Comparison of ENCODE assay signal across 9 cellular contexts in genomic region chr10:76036962-76037361, GRCh38.
"Had no signal": no experiment of that assay in that cellular context is flagged by ENCODE, and none has a peak within 500 bp of the region (broad histone marks: within the 10 kb centered on the region; RNA-seq: fewer than 3 reads in every experiment).

No MANE protein-coding gene starts in this region.

- H3K9me3 ChIP-seq: upper lobe of right lung had no signal

- H3K4me3 Mint-ChIP-seq: activated CD4-positive, alpha-beta T cell treated with anti-CD3 and anti-CD28 coated beads, Interleukin-2, amount 10 ng/mL, durations not matched to agents 24 days and 14 days; activated naive CD8-positive, alpha-beta T cell treated with anti-CD3 and anti-CD28 coated beads, Interleukin-2, amount 50 U/mL, for 24 hours; stimulated activated memory B cell treated with anti-CD40 and anti-IgM and Interleukin-4, amounts not matched to agents 10 μg/mL and 1 μg/mL and 100 μg/mL, for 72 hours had no signal

- H3K36me3 Mint-ChIP-seq: stimulated activated memory B cell treated with anti-CD40 and anti-IgM and Interleukin-4, amounts not matched to agents 10 μg/mL and 1 μg/mL and 100 μg/mL, for 72 hours had no signal

- ATAC-seq: activated naive CD8-positive, alpha-beta T cell treated with anti-CD3 and anti-CD28 coated beads, Interleukin-2, amount 50 U/mL, for 24 hours; stimulated activated memory B cell treated with anti-CD40 and anti-IgM and Interleukin-4, amounts not matched to agents 10 μg/mL and 1 μg/mL and 100 μg/mL, for 72 hours had no signal

- H3K36me3 ChIP-seq: upper lobe of right lung had no signal

- DNase-seq: central memory CD4-positive, alpha-beta T cell; cortex of kidney; effector CD8-positive, alpha-beta T cell had no signal

- H3K4me1 Mint-ChIP-seq: activated CD4-positive, alpha-beta T cell treated with anti-CD3 and anti-CD28 coated beads, Interleukin-2, amount 10 ng/mL, durations not matched to agents 24 days and 14 days; activated naive CD8-positive, alpha-beta T cell treated with anti-CD3 and anti-CD28 coated beads, Interleukin-2, amount 50 U/mL, for 24 hours; stimulated activated memory B cell treated with anti-CD40 and anti-IgM and Interleukin-4, amounts not matched to agents 10 μg/mL and 1 μg/mL and 100 μg/mL, for 72 hours had no signal

- H3K27ac ChIP-seq: left ventricle myocardium inferior, parathyroid adenoma, upper lobe of right lung had no signal

- H3K27me3 Mint-ChIP-seq: activated CD4-positive, alpha-beta T cell treated with anti-CD3 and anti-CD28 coated beads, Interleukin-2, amount 10 ng/mL, durations not matched to agents 24 days and 14 days had no signal

- H3K27ac Mint-ChIP-seq: activated CD4-positive, alpha-beta T cell treated with anti-CD3 and anti-CD28 coated beads, Interleukin-2, amount 10 ng/mL, durations not matched to agents 24 days and 14 days; activated naive CD8-positive, alpha-beta T cell treated with anti-CD3 and anti-CD28 coated beads, Interleukin-2, amount 50 U/mL, for 24 hours; stimulated activated memory B cell treated with anti-CD40 and anti-IgM and Interleukin-4, amounts not matched to agents 10 μg/mL and 1 μg/mL and 100 μg/mL, for 72 hours had no signal

- H3K27me3 ChIP-seq: upper lobe of right lung had no signal

- H3K4me1 ChIP-seq: parathyroid adenoma had no signal

- H3K9me3 Mint-ChIP-seq: activated CD4-positive, alpha-beta T cell treated with anti-CD3 and anti-CD28 coated beads, Interleukin-2, amount 10 ng/mL, durations not matched to agents 24 days and 14 days had no signal

- H3K9ac ChIP-seq: parathyroid adenoma had no signal
